Comparison of ENCODE assay signal across 18 cellular contexts in the genomic region with DNA sequence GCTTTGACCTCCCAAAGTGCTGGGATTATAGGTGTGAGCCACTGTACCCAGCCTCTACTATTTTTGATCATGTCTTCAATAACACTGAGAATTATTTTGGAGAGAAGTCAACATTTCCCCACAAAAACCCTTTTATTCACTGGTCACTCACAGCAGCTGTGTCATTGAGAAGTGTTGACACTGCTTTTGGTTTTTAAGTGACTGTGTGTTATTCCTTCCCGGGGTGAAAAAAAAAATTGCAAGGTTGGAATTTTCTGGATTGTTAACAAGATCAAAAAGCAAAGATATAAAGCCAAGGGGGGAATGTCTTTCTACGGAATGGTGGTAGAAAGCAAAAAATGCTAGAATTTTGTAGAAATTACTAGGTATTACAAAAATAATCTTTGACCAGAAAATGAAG.
DNase-seq lines count a peak whose midpoint lies in the region; ATAC-seq and TF ChIP-seq lines count a peak whose summit lies in the region.
"Had no signal": no experiment of that assay in that cellular context is flagged by ENCODE, and none has a peak within 500 bp of the region (broad histone marks: within the 10 kb centered on the region; RNA-seq: fewer than 3 reads in every experiment).

No MANE protein-coding gene starts in this region.

- H3K4me1 Mint-ChIP-seq in nephron: peaks cover 53% of the 10 kb centered on the region
- H3K4me1 Mint-ChIP-seq: natural killer cell had no signal

- peaks cover 23% of the 10 kb centered on the region for H3K36me3 Mint-ChIP-seq in nephron (ENCODE audit: low read depth)
- H3K36me3 Mint-ChIP-seq: natural killer cell had no signal

- H3K36me3 ChIP-seq in left ventricle myocardium inferior (no peaks in the 10 kb centered on the region), WERI-Rb-1 (no peaks in the 10 kb centered on the region)
- H3K36me3 ChIP-seq: HAP-1, thoracic aorta had no signal

- no peaks in the 10 kb centered on the region for H3K9me3 Mint-ChIP-seq in nephron
- H3K9me3 Mint-ChIP-seq: IgD-negative memory B cell, natural killer cell had no signal

- intact Hi-C loops in left ventricle myocardium inferior (cut with micrococcal nuclease) (no loop called here), cardiac septum (cut with DNase I) (loop anchor here (5.0 kb wide), 2 partner anchors 87 to 128 kb away; no protein-coding TSS in a partner anchor), dorsolateral prefrontal cortex (cut with DNase I) (loop anchor here (2.0 to 10.0 kb wide), 3 partner anchors 27 to 82 kb away; no protein-coding TSS in a partner anchor)

- no peak for DNase-seq in left ventricle myocardium inferior
- DNase-seq in cardiac septum (ENCODE audit: low spot score): no peak
- DNase-seq in dorsolateral prefrontal cortex: no peak
- no peak for DNase-seq in Kasumi-1 (lab: John Stamatoyannopoulos, UW)
- no peak for DNase-seq in NAMALWA (ENCODE audit: low spot score)
- no peak for DNase-seq in WERI-Rb-1
- DNase-seq: activated CD4-positive, alpha-beta T cell treated with anti-CD3 and anti-CD28 coated beads for 1 hour; activated gamma-delta T cell treated with Interleukin-2 at 50 U/mL for 16 hours; effector CD4-positive, alpha-beta T cell; hippocampal formation; left colon; natural killer cell; NCI-H1048 had no signal

- H3K4me1 ChIP-seq in left ventricle myocardium inferior: peaks cover 84% of the 10 kb centered on the region
- H3K4me1 ChIP-seq: HAP-1 had no signal

- no peak for TF ChIP-seq CTCF in left ventricle myocardium inferior (IDR thresholded peaks at IDR 0.05; ENCODE audit: borderline replicate concordance)
- TF ChIP-seq CTCF in dorsolateral prefrontal cortex (IDR thresholded peaks at IDR 0.05 in 54 of 56, conservative IDR thresholded peaks at IDR 0.05 in 2 of 56; ENCODE audit: low read depth in 1 of 56, partially characterized antibody in 56 of 56): peak in 1 of 56 donors; percentile 16
- no peak for TF ChIP-seq CTCF in nephron (IDR thresholded peaks at IDR 0.05; ENCODE audit: unreplicated experiment in 3 of 3)
- no peak for TF ChIP-seq CTCF in WERI-Rb-1 (IDR thresholded peaks at IDR 0.05; ENCODE audit: low read depth, low read length)

- no peak for ATAC-seq in GM19467 (IDR thresholded peaks at IDR 0.05; ENCODE audit: unreplicated experiment)
- ATAC-seq: left colon, natural killer cell had no signal

- H3K27ac ChIP-seq in left ventricle myocardium inferior (replicated peaks) (peak overlapping the region; percentile 89), dorsolateral prefrontal cortex (peak overlapping the region in 44 of 59 donors; percentile 4 to 83 (median 48)), WERI-Rb-1 (no peak overlapping the region)

- no peaks in the 10 kb centered on the region for H3K9me3 ChIP-seq in left ventricle myocardium inferior (replicated peaks)
- H3K9me3 ChIP-seq in WERI-Rb-1 (ENCODE audit: severe bottlenecking): no peaks in the 10 kb centered on the region
- H3K9me3 ChIP-seq: HAP-1, thoracic aorta had no signal

- H3K27me3 Mint-ChIP-seq in nephron (ENCODE audit: low read depth): no peaks in the 10 kb centered on the region

- H3K27ac Mint-ChIP-seq in nephron: peak overlapping the region; percentile 90 to 93 (median 90)
- H3K27ac Mint-ChIP-seq: IgD-negative memory B cell, natural killer cell had no signal

- no peaks in the 10 kb centered on the region for H3K27me3 ChIP-seq in left ventricle myocardium inferior (ENCODE audit: low read depth)
- no peaks in the 10 kb centered on the region for H3K27me3 ChIP-seq in dorsolateral prefrontal cortex
- H3K27me3 ChIP-seq in WERI-Rb-1 (ENCODE audit: insufficient read depth, low read depth, severe bottlenecking): no peaks in the 10 kb centered on the region

- H3K4me3 Mint-ChIP-seq in nephron: no peak overlapping the region
- H3K4me3 Mint-ChIP-seq: IgD-negative memory B cell, natural killer cell had no signal

- H3K4me3 ChIP-seq in left ventricle myocardium inferior (no peak overlapping the region), dorsolateral prefrontal cortex (no peak overlapping the region), WERI-Rb-1 (ENCODE audit: low read depth, low read length) (no peak overlapping the region)
- H3K4me3 ChIP-seq: HAP-1, thoracic aorta had no signal
